Comparison of ENCODE assay signal across 2 cellular contexts in the genomic region with DNA sequence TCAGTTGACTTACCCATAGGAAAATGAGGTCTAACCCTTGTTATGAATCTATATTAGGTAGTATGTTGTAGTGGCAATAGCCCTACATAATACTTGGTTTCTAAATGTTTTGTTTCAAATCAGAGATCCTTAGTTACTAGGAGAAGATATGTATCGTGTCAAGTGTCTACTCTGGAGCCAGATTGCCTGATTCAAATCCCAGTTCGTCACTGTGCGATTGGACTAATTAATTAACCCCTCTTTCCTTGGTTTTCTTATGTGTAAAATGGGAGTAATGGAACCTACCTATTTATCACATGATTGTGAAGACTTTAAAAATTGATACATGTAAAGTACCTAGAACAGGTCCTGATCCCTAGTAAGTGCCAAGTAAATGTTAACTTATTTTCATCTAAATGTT.
TF ChIP-seq lines count a peak whose summit lies in the region.

No MANE protein-coding gene starts in this region.

TF ChIP-seq in SK-N-SH, 30 proteins besides CTCF, POLR2A, EP300 and RAD21 (continued from another document):
- TF ChIP-seq SIN3A (IDR thresholded peaks at IDR 0.05; ENCODE audit: borderline replicate concordance, low read depth, low read length), result no peak
- TF ChIP-seq, protein P1, sequence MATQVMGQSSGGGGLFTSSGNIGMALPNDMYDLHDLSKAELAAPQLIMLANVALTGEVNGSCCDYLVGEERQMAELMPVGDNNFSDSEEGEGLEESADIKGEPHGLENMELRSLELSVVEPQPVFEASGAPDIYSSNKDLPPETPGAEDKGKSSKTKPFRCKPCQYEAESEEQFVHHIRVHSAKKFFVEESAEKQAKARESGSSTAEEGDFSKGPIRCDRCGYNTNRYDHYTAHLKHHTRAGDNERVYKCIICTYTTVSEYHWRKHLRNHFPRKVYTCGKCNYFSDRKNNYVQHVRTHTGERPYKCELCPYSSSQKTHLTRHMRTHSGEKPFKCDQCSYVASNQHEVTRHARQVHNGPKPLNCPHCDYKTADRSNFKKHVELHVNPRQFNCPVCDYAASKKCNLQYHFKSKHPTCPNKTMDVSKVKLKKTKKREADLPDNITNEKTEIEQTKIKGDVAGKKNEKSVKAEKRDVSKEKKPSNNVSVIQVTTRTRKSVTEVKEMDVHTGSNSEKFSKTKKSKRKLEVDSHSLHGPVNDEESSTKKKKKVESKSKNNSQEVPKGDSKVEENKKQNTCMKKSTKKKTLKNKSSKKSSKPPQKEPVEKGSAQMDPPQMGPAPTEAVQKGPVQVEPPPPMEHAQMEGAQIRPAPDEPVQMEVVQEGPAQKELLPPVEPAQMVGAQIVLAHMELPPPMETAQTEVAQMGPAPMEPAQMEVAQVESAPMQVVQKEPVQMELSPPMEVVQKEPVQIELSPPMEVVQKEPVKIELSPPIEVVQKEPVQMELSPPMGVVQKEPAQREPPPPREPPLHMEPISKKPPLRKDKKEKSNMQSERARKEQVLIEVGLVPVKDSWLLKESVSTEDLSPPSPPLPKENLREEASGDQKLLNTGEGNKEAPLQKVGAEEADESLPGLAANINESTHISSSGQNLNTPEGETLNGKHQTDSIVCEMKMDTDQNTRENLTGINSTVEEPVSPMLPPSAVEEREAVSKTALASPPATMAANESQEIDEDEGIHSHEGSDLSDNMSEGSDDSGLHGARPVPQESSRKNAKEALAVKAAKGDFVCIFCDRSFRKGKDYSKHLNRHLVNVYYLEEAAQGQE (IDR thresholded peaks at IDR 0.05; ENCODE audit: low read depth, low read length), result no peak
- TF ChIP-seq POLR2AphosphoS5 (IDR thresholded peaks at IDR 0.05; ENCODE audit: low read depth, low read length), result no peak
TF ChIP-seq in SK-N-SH: peak in this region for 0.

TF ChIP-seq in SK-N-SH treated with all-trans-retinoic acid at 6 μM for 48 hours, 23 proteins besides CTCF, POLR2A, EP300 and RAD21 (continued from another document):
- TF ChIP-seq, protein P2, sequence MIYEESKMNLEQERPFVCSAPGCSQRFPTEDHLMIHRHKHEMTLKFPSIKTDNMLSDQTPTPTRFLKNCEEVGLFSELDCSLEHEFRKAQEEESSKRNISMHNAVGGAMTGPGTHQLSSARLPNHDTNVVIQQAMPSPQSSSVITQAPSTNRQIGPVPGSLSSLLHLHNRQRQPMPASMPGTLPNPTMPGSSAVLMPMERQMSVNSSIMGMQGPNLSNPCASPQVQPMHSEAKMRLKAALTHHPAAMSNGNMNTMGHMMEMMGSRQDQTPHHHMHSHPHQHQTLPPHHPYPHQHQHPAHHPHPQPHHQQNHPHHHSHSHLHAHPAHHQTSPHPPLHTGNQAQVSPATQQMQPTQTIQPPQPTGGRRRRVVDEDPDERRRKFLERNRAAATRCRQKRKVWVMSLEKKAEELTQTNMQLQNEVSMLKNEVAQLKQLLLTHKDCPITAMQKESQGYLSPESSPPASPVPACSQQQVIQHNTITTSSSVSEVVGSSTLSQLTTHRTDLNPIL (CRISPR knock-in tag; IDR thresholded peaks at IDR 0.05; ENCODE audit: low read depth), result no peak
- TF ChIP-seq CSDC2 (CRISPR knock-in tag; IDR thresholded peaks at IDR 0.05) (no peak), ZNF70 (CRISPR knock-in tag; IDR thresholded peaks at IDR 0.05) (no peak), ZNF565 (CRISPR knock-in tag; conservative IDR thresholded peaks at IDR 0.05; ENCODE audit: low read depth) (no peak), TCF4 (CRISPR knock-in tag; IDR thresholded peaks at IDR 0.05; ENCODE audit: borderline replicate concordance) (no peak), GLIS3 (CRISPR knock-in tag; IDR thresholded peaks at IDR 0.05) (no peak), ZNF8 (CRISPR knock-in tag; IDR thresholded peaks at IDR 0.05) (no peak), ISL1 (CRISPR knock-in tag; IDR thresholded peaks at IDR 0.05) (no peak), ZFP30 (CRISPR knock-in tag; IDR thresholded peaks at IDR 0.05) (no peak), BACH2 (CRISPR knock-in tag; IDR thresholded peaks at IDR 0.05; ENCODE audit: borderline replicate concordance) (no peak), RARB (CRISPR knock-in tag; IDR thresholded peaks at IDR 0.05) (no peak), ZFP3 (CRISPR knock-in tag; IDR thresholded peaks at IDR 0.05) (no peak)
- TF ChIP-seq, protein P3, sequence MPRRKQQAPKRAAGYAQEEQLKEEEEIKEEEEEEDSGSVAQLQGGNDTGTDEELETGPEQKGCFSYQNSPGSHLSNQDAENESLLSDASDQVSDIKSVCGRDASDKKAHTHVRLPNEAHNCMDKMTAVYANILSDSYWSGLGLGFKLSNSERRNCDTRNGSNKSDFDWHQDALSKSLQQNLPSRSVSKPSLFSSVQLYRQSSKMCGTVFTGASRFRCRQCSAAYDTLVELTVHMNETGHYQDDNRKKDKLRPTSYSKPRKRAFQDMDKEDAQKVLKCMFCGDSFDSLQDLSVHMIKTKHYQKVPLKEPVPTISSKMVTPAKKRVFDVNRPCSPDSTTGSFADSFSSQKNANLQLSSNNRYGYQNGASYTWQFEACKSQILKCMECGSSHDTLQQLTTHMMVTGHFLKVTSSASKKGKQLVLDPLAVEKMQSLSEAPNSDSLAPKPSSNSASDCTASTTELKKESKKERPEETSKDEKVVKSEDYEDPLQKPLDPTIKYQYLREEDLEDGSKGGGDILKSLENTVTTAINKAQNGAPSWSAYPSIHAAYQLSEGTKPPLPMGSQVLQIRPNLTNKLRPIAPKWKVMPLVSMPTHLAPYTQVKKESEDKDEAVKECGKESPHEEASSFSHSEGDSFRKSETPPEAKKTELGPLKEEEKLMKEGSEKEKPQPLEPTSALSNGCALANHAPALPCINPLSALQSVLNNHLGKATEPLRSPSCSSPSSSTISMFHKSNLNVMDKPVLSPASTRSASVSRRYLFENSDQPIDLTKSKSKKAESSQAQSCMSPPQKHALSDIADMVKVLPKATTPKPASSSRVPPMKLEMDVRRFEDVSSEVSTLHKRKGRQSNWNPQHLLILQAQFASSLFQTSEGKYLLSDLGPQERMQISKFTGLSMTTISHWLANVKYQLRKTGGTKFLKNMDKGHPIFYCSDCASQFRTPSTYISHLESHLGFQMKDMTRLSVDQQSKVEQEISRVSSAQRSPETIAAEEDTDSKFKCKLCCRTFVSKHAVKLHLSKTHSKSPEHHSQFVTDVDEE (CRISPR knock-in tag; IDR thresholded peaks at IDR 0.05), result no peak
TF ChIP-seq in SK-N-SH treated with all-trans-retinoic acid at 6 μM for 48 hours: peak in this region for 0.
